In the genomic region with DNA sequence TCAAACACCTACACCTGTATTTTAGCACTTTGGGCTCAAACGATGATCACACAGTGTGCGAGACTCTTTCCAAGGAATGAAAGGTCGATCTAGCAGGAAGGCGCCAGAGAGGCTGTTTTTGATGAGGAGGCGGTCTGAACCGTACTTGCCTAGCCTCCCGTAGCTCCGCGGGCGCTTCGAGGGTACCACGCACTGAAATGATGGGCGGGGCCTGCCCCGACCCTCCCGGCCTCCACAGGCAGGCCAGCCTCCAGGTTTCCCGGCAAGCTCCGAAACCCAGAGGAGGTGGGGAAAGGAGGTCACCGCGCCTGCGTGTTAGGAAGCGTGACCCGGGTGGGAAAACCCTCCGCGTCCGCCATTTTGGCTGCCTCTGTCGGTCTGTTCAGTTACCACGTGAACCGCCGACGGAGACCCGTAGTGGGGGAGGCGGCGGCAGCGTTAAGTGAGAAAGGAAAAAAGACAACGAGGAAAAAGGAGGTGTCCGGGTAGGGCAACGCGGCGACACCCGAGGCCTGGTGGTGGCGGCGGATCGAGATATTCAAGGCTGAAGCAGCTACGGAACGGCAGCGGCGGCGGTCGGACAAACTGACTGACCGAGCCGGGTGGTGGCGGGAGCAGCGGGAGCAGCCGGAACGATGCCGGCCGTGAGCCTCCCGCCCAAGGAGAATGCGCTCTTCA, we compare ENCODE assay signal across 8 cellular contexts. TPM values are rescaled to one million over a fixed set of nuclear protein-coding genes. Genes with fewer than 3 reads are reported as not detected.
A peak's percentile ranks its signal among the peaks of the same experiment; 100 is the strongest.
DNase-seq lines count a peak whose midpoint lies in the region; ATAC-seq, FAIRE-seq and TF ChIP-seq lines count a peak whose summit lies in the region.

Gene NAA15, plus strand, starts transcription at position 363 of the 678 bp plus-strand sequence. Its CDS starts 273 bp downstream, at position 636.

- ATAC-seq in HG02852 (IDR thresholded peaks at IDR 0.05; ENCODE audit: unreplicated experiment) (peak; percentile 81), heart left ventricle (peak; percentile 96 to 98 (median 97)), upper lobe of left lung (ENCODE audit: low FRiP score in 2 of 2) (peak; percentile 98 to 99)

- H3K4me1 ChIP-seq in adrenal gland (replicated peaks in 1 of 2) (peaks cover 18 to 38% of the 10 kb centered on the region in 2 donors), heart left ventricle (peaks cover 1 to 53% (median 24%) of the 10 kb centered on the region in 12 donors), upper lobe of left lung (peaks cover 24 to 41% (median 31%) of the 10 kb centered on the region in 4 donors)

- H3K27ac ChIP-seq in adrenal gland (peak within 1 kb of the TSS; percentile 82 to 98 (median 94)), heart left ventricle (peak within 1 kb of the TSS; percentile 81 to 97 (median 92)), upper lobe of left lung (peak within 1 kb of the TSS; percentile 88 to 98 (median 95))

- TF ChIP-seq POLR2A in GM12892 (IDR thresholded peaks at IDR 0.05; ENCODE audit: low read depth, low read length) = peak; percentile 81
- TF ChIP-seq POLR2A in adrenal gland (IDR thresholded peaks at IDR 0.05) = peak; percentile 84 to 97
- peak in 1 of 2 donors; percentile 77 for TF ChIP-seq POLR2A in heart left ventricle (IDR thresholded peaks at IDR 0.05)
- TF ChIP-seq POLR2A in upper lobe of left lung (IDR thresholded peaks at IDR 0.05) = peak in 3 of 4 donors; percentile 59 to 90 (median 83)

- TF ChIP-seq EP300 in upper lobe of left lung (IDR thresholded peaks at IDR 0.05) = no peak

- no peaks in the 10 kb centered on the region for H3K9me3 ChIP-seq in adrenal gland (replicated peaks in 1 of 3)
- H3K9me3 ChIP-seq in heart left ventricle = peaks cover 0 to 5% (median 0%) of the 10 kb centered on the region in 12 donors
- H3K9me3 ChIP-seq in upper lobe of left lung = no peaks in the 10 kb centered on the region

- H3K27me3 ChIP-seq in adrenal gland (no peaks in the 10 kb centered on the region), heart left ventricle (no peaks in the 10 kb centered on the region), upper lobe of left lung (no peaks in the 10 kb centered on the region)

- peak; percentile 75 for DNase-seq in GM12892 (ENCODE audit: insufficient read length)
- DNase-seq in NCI-H146 (lab: John Stamatoyannopoulos, UW) = peak; percentile 96
- DNase-seq in T-helper 1 cell = peak; percentile 97 to 99 (median 98)
- DNase-seq in adrenal gland = peak; percentile 98 to 99 (median 99)
- peak; percentile 98 to 99 (median 98) for DNase-seq in heart left ventricle
- DNase-seq in posterior cingulate gyrus = peak; percentile 94 to 99 (median 97)
- peak; percentile 97 to 99 for DNase-seq in upper lobe of left lung

- H3K36me3 ChIP-seq in adrenal gland (replicated peaks in 1 of 2) = no peaks in the 10 kb centered on the region
- peaks cover 0 to 14% (median 6%) of the 10 kb centered on the region in 9 donors for H3K36me3 ChIP-seq in heart left ventricle
- peaks cover 0 to 13% (median 0%) of the 10 kb centered on the region in 4 donors for H3K36me3 ChIP-seq in upper lobe of left lung

- FAIRE-seq in GM12892 (lab: Jason Lieb, UNC) = peak; percentile 88

- intact Hi-C loops in adrenal gland (cut with DNase I) (no loop called here), heart left ventricle (cut with DNase I) (loop anchor here in 5 of 10 donors (2.0 to 5.0 kb wide), 4 partner anchors 124 to 219 kb away; partner anchors contain the start of gene ELF2 (in 3 of the 5)), posterior cingulate gyrus (cut with DNase I) (loop anchor here (1.0 to 5.0 kb wide), 2 partner anchors 123 to 219 kb away; no protein-coding TSS in a partner anchor)

- peak in 1 of 6 experiments; percentile 2 for TF ChIP-seq CTCF in adrenal gland (IDR thresholded peaks at IDR 0.05)
- TF ChIP-seq CTCF in heart left ventricle (IDR thresholded peaks at IDR 0.05) = peak in 1 of 12 donors; percentile 8
- TF ChIP-seq CTCF in upper lobe of left lung (IDR thresholded peaks at IDR 0.05) = peak in 2 of 6 experiments; percentile 27 to 38

- 0 to 1% (median 0%) methylated on average over 35 to 59 of the region's 59 CpGs for WGBS in adrenal gland, 4 donors
- 0% methylated on average over 48 to 59 of the region's 59 CpGs for WGBS in heart left ventricle, 4 donors
- 0 to 1% methylated on average over 45 to 57 of the region's 59 CpGs for WGBS in upper lobe of left lung, 2 donors

- H3K4me3 ChIP-seq in adrenal gland = peak within 1 kb of the TSS; percentile 78 to 97 (median 89)
- peak within 1 kb of the TSS; percentile 77 to 97 (median 93) for H3K4me3 ChIP-seq in heart left ventricle
- peak within 1 kb of the TSS; percentile 75 to 99 (median 84) for H3K4me3 ChIP-seq in upper lobe of left lung

RNA-seq across cellular contexts. Expression of gene NAA15, which starts in this region (rescaled TPM):
- 35.4 TPM for polyA plus RNA-seq in GM12892 (2012; ENCODE audit: missing spikeins)
- total RNA-seq in adrenal gland = 10 to 100 TPM; 12.4 to 36.2 (median 29.8) TPM
- polyA plus RNA-seq in adrenal gland = 10 to 100 TPM in 1 of 3 donors, 1 to 10 TPM in 2; 4.6 to 29.0 (median 5.2) TPM
- total RNA-seq in heart left ventricle = 10 to 100 TPM; 18.6 to 50.8 (median 33.0) TPM
- 10 to 100 TPM in 1 of 2 donors, 1 to 10 TPM in 1; 8.7 to 26.1 TPM for polyA plus RNA-seq in heart left ventricle
- 10 to 100 TPM; 11.0 to 37.7 (median 31.3) TPM for total RNA-seq in upper lobe of left lung

Comparison
In these comparisons a context has a peak if more than half of its experiments do, and no peak if none do; other contexts are left out.
1. Peak in every context shown above with its lines: DNase-seq, ATAC-seq, H3K4me3 ChIP-seq and H3K27ac ChIP-seq.